ENCODE assay signal across 8 cellular contexts in the genomic region with DNA sequence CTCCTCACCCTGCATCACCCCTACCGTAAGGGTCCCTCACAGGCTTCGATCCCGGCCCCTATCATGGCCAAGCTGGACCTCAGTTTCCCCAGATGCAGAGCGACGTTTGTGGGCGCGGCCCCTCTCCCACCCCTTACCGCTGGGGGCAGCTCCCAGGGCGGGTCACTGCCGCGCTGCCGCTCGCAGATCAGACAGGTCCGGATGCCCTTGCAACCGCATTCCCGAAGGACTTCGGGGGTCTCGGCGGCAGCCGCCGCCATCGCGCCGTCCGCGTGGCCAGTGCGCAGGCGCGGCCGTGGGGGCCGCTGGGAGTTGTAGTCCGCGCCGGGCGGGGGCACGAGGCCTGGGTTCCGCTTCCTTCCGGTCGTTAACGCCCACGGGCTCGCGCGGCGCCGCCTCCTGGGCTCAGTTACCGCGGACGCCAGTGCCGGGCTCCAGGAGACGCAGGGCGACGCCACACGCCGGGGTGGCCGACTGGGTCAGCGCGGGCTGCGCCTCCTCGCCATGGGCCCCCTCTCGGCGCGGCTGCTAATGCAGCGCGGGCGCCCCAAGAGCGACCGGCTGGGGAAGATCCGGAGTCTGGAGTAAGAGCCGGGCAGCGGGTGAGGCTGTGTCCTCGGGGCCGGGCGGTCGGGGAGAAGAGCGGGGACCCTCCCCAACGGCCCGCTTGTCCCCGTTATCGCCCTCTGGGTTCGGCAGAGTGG. TPM values are rescaled to one million over a fixed set of nuclear protein-coding genes. Genes with fewer than 3 reads are reported as not detected.
DNase-seq lines count a peak whose midpoint lies in the region; ATAC-seq and TF ChIP-seq lines count a peak whose summit lies in the region.

A gene with protein sequence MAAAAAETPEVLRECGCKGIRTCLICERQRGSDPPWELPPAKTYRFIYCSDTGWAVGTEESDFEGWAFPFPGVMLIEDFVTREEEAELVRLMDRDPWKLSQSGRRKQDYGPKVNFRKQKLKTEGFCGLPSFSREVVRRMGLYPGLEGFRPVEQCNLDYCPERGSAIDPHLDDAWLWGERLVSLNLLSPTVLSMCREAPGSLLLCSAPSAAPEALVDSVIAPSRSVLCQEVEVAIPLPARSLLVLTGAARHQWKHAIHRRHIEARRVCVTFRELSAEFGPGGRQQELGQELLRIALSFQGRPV (minus strand): TSS at position 287 of the 704 bp plus-strand sequence. CDS start 27 bp downstream, at position 260.
A gene (plus strand): TSS at position 408 of the 704 bp plus-strand sequence. CDS start 97 bp downstream, at position 505.

- no peaks in the 10 kb centered on the region for H3K9me3 ChIP-seq in thymus (ENCODE audit: control insufficient read depth)

- peak within 1 kb of the TSS; percentile 92 for H3K4me3 Mint-ChIP-seq in activated naive CD4-positive, alpha-beta T cell treated with anti-CD3 and anti-CD28 coated beads, Interleukin-2, amount 50 U/mL, for 24 hours
- H3K4me3 Mint-ChIP-seq in glutamatergic neuron (ENCODE audit: unreplicated experiment) (peak within 1 kb of the TSS; percentile 96), osteocyte (ENCODE audit: unreplicated experiment) (peak within 1 kb of the TSS; percentile 96)

- peaks cover 9% of the 10 kb centered on the region for H3K4me1 ChIP-seq in thymus (ENCODE audit: control insufficient read depth, insufficient read depth, low read length)

- under 1% methylated on average over 81 of the region's 81 CpGs for WGBS in thymus

- ATAC-seq in HG02588 (IDR thresholded peaks at IDR 0.05; ENCODE audit: unreplicated experiment) (peak; percentile 87), SK-N-SH treated with all-trans-retinoic acid at 6 μM for 48 hours (peak; percentile 87)

- peaks cover 22% of the 10 kb centered on the region for H3K36me3 ChIP-seq in thymus (ENCODE audit: control insufficient read depth, insufficient read depth)

- H3K27ac ChIP-seq in thymus (ENCODE audit: low read depth): no peak within 1 kb of the TSS

- peak within 1 kb of the TSS; percentile 90 for H3K27ac Mint-ChIP-seq in activated naive CD4-positive, alpha-beta T cell treated with anti-CD3 and anti-CD28 coated beads, Interleukin-2, amount 50 U/mL, for 24 hours
- H3K27ac Mint-ChIP-seq in glutamatergic neuron (ENCODE audit: unreplicated experiment) (peak within 1 kb of the TSS; percentile 89), osteocyte (ENCODE audit: unreplicated experiment) (peak within 1 kb of the TSS; percentile 79)

- peak; percentile 41 for TF ChIP-seq CTCF in GM10266 (IDR thresholded peaks at IDR 0.05; ENCODE audit: control insufficient read depth, insufficient read depth, low read depth, missing control alignments)
- no peak for TF ChIP-seq CTCF in glutamatergic neuron (IDR thresholded peaks at IDR 0.05; ENCODE audit: partially characterized antibody, unreplicated experiment)
- peak; percentile 26 for TF ChIP-seq CTCF in osteocyte (IDR thresholded peaks at IDR 0.05)

- H3K9me3 Mint-ChIP-seq in activated naive CD4-positive, alpha-beta T cell treated with anti-CD3 and anti-CD28 coated beads, Interleukin-2, amount 50 U/mL, for 24 hours: no peaks in the 10 kb centered on the region
- peaks cover 7% of the 10 kb centered on the region for H3K9me3 Mint-ChIP-seq in glutamatergic neuron (ENCODE audit: unreplicated experiment)
- no peaks in the 10 kb centered on the region for H3K9me3 Mint-ChIP-seq in osteocyte (ENCODE audit: unreplicated experiment)

- DNase-seq in GM10266 (ENCODE audit: extremely low spot score) (peak; percentile 100), NCI-H1048 (lab: John Stamatoyannopoulos, UW) (peak; percentile 63), glutamatergic neuron (peak; percentile 96), osteocyte (ENCODE audit: extremely low spot score, unreplicated experiment) (peak; percentile 98)

- H3K27me3 Mint-ChIP-seq in activated naive CD4-positive, alpha-beta T cell treated with anti-CD3 and anti-CD28 coated beads, Interleukin-2, amount 50 U/mL, for 24 hours: no peaks in the 10 kb centered on the region
- peaks cover 9% of the 10 kb centered on the region for H3K27me3 Mint-ChIP-seq in glutamatergic neuron (ENCODE audit: unreplicated experiment)
- no peaks in the 10 kb centered on the region for H3K27me3 Mint-ChIP-seq in osteocyte (ENCODE audit: unreplicated experiment)

- peaks cover 3% of the 10 kb centered on the region for H3K36me3 Mint-ChIP-seq in activated naive CD4-positive, alpha-beta T cell treated with anti-CD3 and anti-CD28 coated beads, Interleukin-2, amount 50 U/mL, for 24 hours
- H3K36me3 Mint-ChIP-seq in glutamatergic neuron (ENCODE audit: unreplicated experiment) (no peaks in the 10 kb centered on the region), osteocyte (ENCODE audit: unreplicated experiment) (peaks cover 2% of the 10 kb centered on the region)

- no peaks in the 10 kb centered on the region for H3K27me3 ChIP-seq in thymus (ENCODE audit: control insufficient read depth, insufficient read depth)

- H3K4me3 ChIP-seq in thymus (ENCODE audit: low read length): peak within 1 kb of the TSS; percentile 83

- H3K4me1 Mint-ChIP-seq in activated naive CD4-positive, alpha-beta T cell treated with anti-CD3 and anti-CD28 coated beads, Interleukin-2, amount 50 U/mL, for 24 hours: peaks cover 32% of the 10 kb centered on the region
- H3K4me1 Mint-ChIP-seq in glutamatergic neuron (ENCODE audit: low read depth, unreplicated experiment): peaks cover 8% of the 10 kb centered on the region
- peaks cover 20% of the 10 kb centered on the region for H3K4me1 Mint-ChIP-seq in osteocyte (ENCODE audit: unreplicated experiment)

TF ChIP-seq in SK-N-SH treated with all-trans-retinoic acid at 6 μM for 48 hours, 23 proteins besides CTCF, POLR2A, EP300 and RAD21:
- TF ChIP-seq ZNF8 (CRISPR knock-in tag; IDR thresholded peaks at IDR 0.05): no peak
- TF ChIP-seq, protein P1, sequence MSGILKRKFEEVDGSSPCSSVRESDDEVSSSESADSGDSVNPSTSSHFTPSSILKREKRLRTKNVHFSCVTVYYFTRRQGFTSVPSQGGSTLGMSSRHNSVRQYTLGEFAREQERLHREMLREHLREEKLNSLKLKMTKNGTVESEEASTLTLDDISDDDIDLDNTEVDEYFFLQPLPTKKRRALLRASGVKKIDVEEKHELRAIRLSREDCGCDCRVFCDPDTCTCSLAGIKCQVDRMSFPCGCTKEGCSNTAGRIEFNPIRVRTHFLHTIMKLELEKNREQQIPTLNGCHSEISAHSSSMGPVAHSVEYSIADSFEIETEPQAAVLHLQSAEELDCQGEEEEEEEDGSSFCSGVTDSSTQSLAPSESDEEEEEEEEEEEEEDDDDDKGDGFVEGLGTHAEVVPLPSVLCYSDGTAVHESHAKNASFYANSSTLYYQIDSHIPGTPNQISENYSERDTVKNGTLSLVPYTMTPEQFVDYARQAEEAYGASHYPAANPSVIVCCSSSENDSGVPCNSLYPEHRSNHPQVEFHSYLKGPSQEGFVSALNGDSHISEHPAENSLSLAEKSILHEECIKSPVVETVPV (CRISPR knock-in tag; IDR thresholded peaks at IDR 0.05): no peak
- TF ChIP-seq OSR1 (CRISPR knock-in tag; IDR thresholded peaks at IDR 0.05): no peak
- TF ChIP-seq ZFP3 (CRISPR knock-in tag; IDR thresholded peaks at IDR 0.05): 0 out of 2 replicates have a peak, but pooled peaks have one; percentile 16
- TF ChIP-seq BACH2 (CRISPR knock-in tag; IDR thresholded peaks at IDR 0.05; ENCODE audit: borderline replicate concordance): no peak
- no peak for TF ChIP-seq ZC3H10 (CRISPR knock-in tag; IDR thresholded peaks at IDR 0.05)
- TF ChIP-seq, protein P2, sequence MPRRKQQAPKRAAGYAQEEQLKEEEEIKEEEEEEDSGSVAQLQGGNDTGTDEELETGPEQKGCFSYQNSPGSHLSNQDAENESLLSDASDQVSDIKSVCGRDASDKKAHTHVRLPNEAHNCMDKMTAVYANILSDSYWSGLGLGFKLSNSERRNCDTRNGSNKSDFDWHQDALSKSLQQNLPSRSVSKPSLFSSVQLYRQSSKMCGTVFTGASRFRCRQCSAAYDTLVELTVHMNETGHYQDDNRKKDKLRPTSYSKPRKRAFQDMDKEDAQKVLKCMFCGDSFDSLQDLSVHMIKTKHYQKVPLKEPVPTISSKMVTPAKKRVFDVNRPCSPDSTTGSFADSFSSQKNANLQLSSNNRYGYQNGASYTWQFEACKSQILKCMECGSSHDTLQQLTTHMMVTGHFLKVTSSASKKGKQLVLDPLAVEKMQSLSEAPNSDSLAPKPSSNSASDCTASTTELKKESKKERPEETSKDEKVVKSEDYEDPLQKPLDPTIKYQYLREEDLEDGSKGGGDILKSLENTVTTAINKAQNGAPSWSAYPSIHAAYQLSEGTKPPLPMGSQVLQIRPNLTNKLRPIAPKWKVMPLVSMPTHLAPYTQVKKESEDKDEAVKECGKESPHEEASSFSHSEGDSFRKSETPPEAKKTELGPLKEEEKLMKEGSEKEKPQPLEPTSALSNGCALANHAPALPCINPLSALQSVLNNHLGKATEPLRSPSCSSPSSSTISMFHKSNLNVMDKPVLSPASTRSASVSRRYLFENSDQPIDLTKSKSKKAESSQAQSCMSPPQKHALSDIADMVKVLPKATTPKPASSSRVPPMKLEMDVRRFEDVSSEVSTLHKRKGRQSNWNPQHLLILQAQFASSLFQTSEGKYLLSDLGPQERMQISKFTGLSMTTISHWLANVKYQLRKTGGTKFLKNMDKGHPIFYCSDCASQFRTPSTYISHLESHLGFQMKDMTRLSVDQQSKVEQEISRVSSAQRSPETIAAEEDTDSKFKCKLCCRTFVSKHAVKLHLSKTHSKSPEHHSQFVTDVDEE (CRISPR knock-in tag; IDR thresholded peaks at IDR 0.05): no peak
- no peak for TF ChIP-seq GLIS3 (CRISPR knock-in tag; IDR thresholded peaks at IDR 0.05)
- no peak for TF ChIP-seq TOX (CRISPR knock-in tag; IDR thresholded peaks at IDR 0.05; ENCODE audit: borderline replicate concordance)

RNA-seq across cellular contexts. Expression of the first gene that starts in this region (rescaled TPM):
- total RNA-seq in glutamatergic neuron (ENCODE audit: unreplicated experiment): 9.8 TPM
- 11.9 and 13.9 TPM in 2 replicates for total RNA-seq in osteocyte
- polyA plus RNA-seq in thymus: 11.4 TPM

RNA-seq across cellular contexts. Expression of the second gene that starts in this region (rescaled TPM):
- total RNA-seq in glutamatergic neuron (ENCODE audit: unreplicated experiment): 37.0 TPM
- total RNA-seq in osteocyte: 20.1 and 22.1 TPM in 2 replicates
- polyA plus RNA-seq in thymus: 19.9 TPM
